29 cellular contexts compared by ENCODE assay signal in the genomic region with DNA sequence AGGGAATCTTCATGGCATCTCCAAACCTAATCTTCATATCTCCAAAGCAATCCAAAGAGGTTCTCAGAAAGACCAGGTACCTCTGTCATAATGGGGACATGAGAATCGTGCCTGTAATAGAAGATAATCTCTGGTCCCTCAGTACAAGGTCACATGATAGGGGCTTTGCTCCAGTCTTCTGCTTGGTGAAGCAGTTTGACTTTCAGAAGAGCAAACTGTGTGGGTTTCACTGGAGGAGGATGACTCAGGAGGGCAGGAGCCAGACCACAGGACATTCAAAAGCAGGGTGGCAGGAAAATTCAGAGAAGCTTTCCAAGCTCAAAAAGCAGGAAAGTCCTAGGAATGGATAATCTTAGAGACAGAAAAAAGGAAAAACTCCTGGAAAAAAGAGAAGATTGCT. TPM values are rescaled to one million over a fixed set of nuclear protein-coding genes. Genes with fewer than 3 reads are reported as not detected.
"Had no signal": no experiment of that assay in that cellular context is flagged by ENCODE, and none has a peak within 500 bp of the region (broad histone marks: within the 10 kb centered on the region; RNA-seq: fewer than 3 reads in every experiment).

No MANE protein-coding gene starts in this region.

- H3K4me3 ChIP-seq: SJCRH30, SK-N-MC had no signal

- DNase-seq: activated CD4-positive, alpha-beta memory T cell treated with anti-CD3 and anti-CD28 coated beads for 36 hours; activated CD4-positive, alpha-beta T cell treated with anti-CD3 and anti-CD28 coated beads, Interleukin-2, amount 10 ng/mL, durations not matched to agents 24 days and 14 days; activated CD8-positive, alpha-beta memory T cell treated with anti-CD3 and anti-CD28 coated beads, Interleukin-2, amount 50 U/mL, for 4 hours; activated effector memory CD4-positive, alpha-beta T cell treated with Interleukin-2 at 50 U/mL for 16 hours; activated naive CD4-positive, alpha-beta T cell treated with anti-CD3 and anti-CD28 coated beads, Interleukin-2, amount 10 ng/mL, durations not matched to agents 7 days and 5 days; activated naive CD8-positive, alpha-beta T cell treated with anti-CD3 and anti-CD28 coated beads, Interleukin-2, amount 50 U/mL, for 24 hours; activated T-cell treated with anti-CD3 and anti-CD28 coated beads for 4 hours; activated T-cell treated with anti-CD3 and anti-CD28 coated beads, Interleukin-2, amount 50 U/mL, for 4 hours; anterior cingulate cortex; caudate nucleus; cerebellar nuclear complex; Karpas-422; MM.1S; MV-4-11; NCI-H1092; NCI-H1436 treated with DMSO at 0.1 percent for 48 hours; NCI-H1694 treated with DMSO at 0.1 percent for 48 hours; NCI-H2029; NCI-H345; NCI-H526; NCI-H748 treated with DMSO at 0.1 percent for 48 hours; SHP77; SJCRH30; T1000 had no signal

- H3K27me3 ChIP-seq: SJCRH30 had no signal

- H3K36me3 ChIP-seq: SJCRH30 had no signal

- ATAC-seq: activated naive CD8-positive, alpha-beta T cell treated with anti-CD3 and anti-CD28 coated beads, Interleukin-2, amount 50 U/mL, for 24 hours; activated T-cell treated with anti-CD3 and anti-CD28 coated beads, Interleukin-2, amount 50 U/mL, for 4 hours had no signal

- H3K27ac ChIP-seq: SJCRH30, SK-N-MC had no signal

RNA-seq across cellular contexts. Expression of a gene that starts 10.6 kb away (rescaled TPM):
- total RNA-seq: activated CD4-positive, alpha-beta memory T cell treated with anti-CD3 and anti-CD28 coated beads for 36 hours; activated CD4-positive, alpha-beta T cell treated with anti-CD3 and anti-CD28 coated beads, Interleukin-2, amount 10 ng/mL, durations not matched to agents 24 days and 14 days; activated T-cell treated with anti-CD3 and anti-CD28 coated beads, Interleukin-2, amount 50 U/mL, for 4 hours; bronchial epithelial cell; OCI-LY7; T-helper 1 cell treated with Interleukin-12 subunit alpha and Interleukin-12 subunit beta and Interleukin-4 antibody, amounts not matched to agents 30 ng/mL and 1 ng/mL, for 36 hours; T-helper 2 cell treated with Interferon-gamma antibody and Interleukin-4, amounts not matched to agents 100 ng/mL and 5 ng/mL, for 36 hours had no signal
